ENCODE assay signal across 26 cellular contexts in genomic region chr1:9611716-9612115, GRCh38.
"Had no signal": no experiment of that assay in that cellular context is flagged by ENCODE, and none has a peak within 500 bp of the region (broad histone marks: within the 10 kb centered on the region; RNA-seq: fewer than 3 reads in every experiment).

No MANE protein-coding gene starts in this region.

- H3K4me1 ChIP-seq: suprapubic skin, testis, thyroid gland, tibial artery, tibial nerve, transverse colon, upper lobe of right lung, uterus, vagina had no signal

- DNase-seq: stimulated activated CD4-positive, alpha-beta T cell treated with anti-CD3 and anti-CD28 coated beads, Interleukin-2, amount 100 ng/mL, for 48 hours; stimulated activated CD4-positive, alpha-beta T cell treated with anti-CD3 and anti-CD28 coated beads, Interleukin-4, amount 100 ng/mL, for 1 hour; stimulated activated CD4-positive, alpha-beta T cell treated with anti-CD3 and anti-CD28 coated beads, Interleukin-4, amount 100 ng/mL, for 24 hours; stimulated activated CD4-positive, alpha-beta T cell treated with anti-CD3 and anti-CD28 coated beads, Interleukin-4, amount 100 ng/mL, for 4 hours; stimulated activated CD8-positive, alpha-beta memory T cell treated with anti-CD3 and anti-CD28 coated beads, Interleukin-4, amount 100 ng/mL, for 48 hours; stimulated activated naive B cell treated with anti-CD40 and anti-IgM and Interleukin-4, amounts not matched to agents 10 μg/mL and 1 μg/mL and 100 μg/mL, for 72 hours; stimulated activated naive CD4-positive, alpha-beta T cell; stimulated activated naive CD4-positive, alpha-beta T cell treated with Interleukin-2 at 50 U/mL for 16 hours; stimulated activated naive CD8-positive, alpha-beta T cell treated with anti-CD3 and anti-CD28 coated beads, Interleukin-15, amount 100 ng/mL, for 72 hours; stimulated activated naive CD8-positive, alpha-beta T cell treated with anti-CD3 and anti-CD28 coated beads, Interleukin-15, Interleukin-2, amounts not matched to agents 100 U/mL and 50 U/mL, for 24 hours; stomach; substantia nigra; testis; thyroid gland; tibial artery; transverse colon; trophoblast cell; upper lobe of right lung; uterus had no signal

- H3K4me3 ChIP-seq: stomach, suprapubic skin, testis, thoracic aorta, thyroid gland, tibial artery, tibial nerve, transverse colon, upper lobe of left lung, upper lobe of right lung, uterus, vagina had no signal

- H3K27me3 ChIP-seq: suprapubic skin, testis, thyroid gland, tibial artery, tibial nerve, upper lobe of left lung, upper lobe of right lung, uterus, vagina had no signal

- H3K27ac ChIP-seq: stomach, suprapubic skin, testis, thoracic aorta, thyroid gland, tibial artery, tibial nerve, transverse colon, upper lobe of left lung, upper lobe of right lung, uterus, vagina had no signal

- ATAC-seq: stimulated activated effector memory CD8-positive, alpha-beta T cell treated with anti-CD3 and anti-CD28 coated beads, Interleukin-12 subunit alpha, Interleukin-12 subunit beta, amount 100 ng/mL, for 72 hours; stimulated activated memory B cell treated with anti-CD40 and anti-IgM and Interleukin-4, amounts not matched to agents 10 μg/mL and 1 μg/mL and 100 μg/mL, for 72 hours; stimulated activated naive B cell treated with anti-CD40 and anti-IgM and Interleukin-4, amounts not matched to agents 10 μg/mL and 1 μg/mL and 100 μg/mL, for 72 hours; stimulated activated naive CD8-positive, alpha-beta T cell treated with anti-CD3 and anti-CD28 coated beads, Interleukin-15, amount 100 ng/mL, for 72 hours; stimulated activated naive CD8-positive, alpha-beta T cell treated with anti-CD3 and anti-CD28 coated beads, Interleukin-15, Interleukin-2, amounts not matched to agents 100 U/mL and 50 U/mL, for 24 hours; upper lobe of right lung had no signal

- H3K9me3 ChIP-seq: stomach, suprapubic skin, testis, thoracic aorta, thyroid gland, tibial artery, tibial nerve, transverse colon, upper lobe of left lung, upper lobe of right lung, uterus, vagina had no signal

- H3K36me3 ChIP-seq: transverse colon, uterus had no signal
